ENCODE assay signal across 25 cellular contexts in the genomic region with DNA sequence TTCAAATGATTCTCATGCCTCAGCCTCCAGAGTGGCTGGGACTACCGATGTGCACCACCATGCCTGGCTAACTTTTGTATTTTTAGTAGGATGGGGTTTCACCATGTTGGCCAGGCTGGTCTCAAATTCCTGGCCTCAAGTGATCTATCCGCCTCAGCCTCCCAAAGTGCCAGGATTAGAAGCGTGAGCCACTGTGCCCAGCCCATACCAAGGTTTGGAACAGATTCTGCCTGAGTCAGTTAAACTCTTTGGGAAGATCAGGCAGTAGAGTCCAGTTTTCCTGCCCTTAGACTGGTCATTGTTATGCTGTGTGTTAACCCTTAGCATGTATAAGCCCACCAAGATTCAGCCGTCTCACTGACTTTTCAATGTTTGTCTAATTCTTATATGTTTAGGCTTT.
"Had no signal": no experiment of that assay in that cellular context is flagged by ENCODE, and none has a peak within 500 bp of the region (broad histone marks: within the 10 kb centered on the region; RNA-seq: fewer than 3 reads in every experiment).

No MANE protein-coding gene starts in this region.

- ATAC-seq: activated CD4-positive, CD25-positive, alpha-beta regulatory T cell treated with anti-CD3 and anti-CD28 coated beads, Interleukin-2, amount 50 U/mL, for 24 hours; activated CD8-positive, alpha-beta T cell treated with anti-CD3 and anti-CD28 coated beads for 36 hours; activated T-cell treated with anti-CD3 and anti-CD28 coated beads, Interleukin-2, amount 50 U/mL, for 4 hours; activated T-helper 17 cell treated with anti-CD3 and anti-CD28 coated beads, Interleukin-2, amount 50 U/mL, for 72 hours; esophagus mucosa; T-cell had no signal

- DNase-seq: activated B cell treated with CpG ODN at 0.5 μM for 24 hours; activated CD4-positive, alpha-beta T cell treated with anti-CD3 and anti-CD28 coated beads for 48 hours; activated CD4-positive, alpha-beta T cell treated with anti-CD3 and anti-CD28 coated beads, Interleukin-2, amount 50 U/mL, for 1 hour; activated CD4-positive, alpha-beta T cell treated with anti-CD3 and anti-CD28 coated beads, Interleukin-2, amount 50 U/mL, for 48 hours; activated CD8-positive, alpha-beta memory T cell treated with anti-CD3 and anti-CD28 coated beads for 24 hours; activated CD8-positive, alpha-beta T cell treated with anti-CD3 and anti-CD28 coated beads for 36 hours; activated effector memory CD4-positive, alpha-beta T cell treated with Interleukin-2 at 50 U/mL for 16 hours; activated gamma-delta T cell treated with Interleukin-2 at 50 U/mL for 16 hours; activated naive CD4-positive, alpha-beta T cell treated with anti-CD3 and anti-CD28 coated beads, Interleukin-2, amount 50 U/mL, for 16 hours; activated naive CD4-positive, alpha-beta T cell treated with Interleukin-2 at 50 U/mL for 16 hours; activated T-cell treated with anti-CD3 and anti-CD28 coated beads, Interleukin-2, amount 50 U/mL, for 4 hours; amniotic stem cell; anterior cingulate cortex; brain microvascular endothelial cell; caudate nucleus; effector memory CD4-positive, alpha-beta T cell; endodermal cell; glutamatergic neuron; SW 1271; T-cell; T1000; WERI-Rb-1 had no signal

- H3K36me3 ChIP-seq: brain microvascular endothelial cell, WERI-Rb-1 had no signal

- H3K27me3 ChIP-seq: brain microvascular endothelial cell had no signal

- H3K27ac ChIP-seq: brain microvascular endothelial cell, WERI-Rb-1 had no signal
